In the genomic region with DNA sequence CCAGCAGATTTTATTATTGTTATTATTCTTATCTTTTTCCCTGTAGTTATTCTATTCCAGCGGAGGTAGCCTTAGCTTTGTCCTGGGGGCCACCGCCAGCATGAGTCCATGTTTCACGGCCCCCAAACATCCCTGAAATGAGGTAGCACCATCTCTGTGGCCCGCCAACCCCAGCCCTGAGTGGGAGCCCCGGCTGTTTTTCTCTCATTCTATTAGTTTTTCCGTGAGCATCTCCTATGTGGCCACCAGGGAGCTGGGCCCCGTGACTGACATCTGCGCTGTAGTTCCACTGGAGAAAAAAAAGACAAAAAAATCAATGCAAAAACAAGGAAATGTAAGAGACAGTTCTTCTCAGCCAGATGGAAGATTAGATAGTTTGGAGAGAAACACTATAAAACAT, we compare ENCODE assay signal across 27 cellular contexts. TPM values are rescaled to one million over a fixed set of nuclear protein-coding genes. Genes with fewer than 3 reads are reported as not detected.
"Had no signal": no experiment of that assay in that cellular context is flagged by ENCODE, and none has a peak within 500 bp of the region (broad histone marks: within the 10 kb centered on the region; RNA-seq: fewer than 3 reads in every experiment).

No MANE protein-coding gene starts in this region.

- H3K27ac ChIP-seq: colonic mucosa had no signal

- H3K36me3 ChIP-seq: ascending aorta, colonic mucosa, heart left ventricle had no signal

- H3K9me3 ChIP-seq: ascending aorta, colonic mucosa, heart left ventricle had no signal

- H3K4me3 Mint-ChIP-seq: activated CD4-positive, alpha-beta memory T cell treated with anti-CD3 and anti-CD28 coated beads, Interleukin-2, amount 10 ng/mL, durations not matched to agents 7 days and 5 days; activated CD4-positive, alpha-beta T cell treated with anti-CD3 and anti-CD28 coated beads, Interleukin-2, amount 10 ng/mL, durations not matched to agents 7 days and 5 days; activated naive CD4-positive, alpha-beta T cell treated with anti-CD3 and anti-CD28 coated beads, Interleukin-2, amount 10 ng/mL, durations not matched to agents 7 days and 5 days; activated naive CD8-positive, alpha-beta T cell treated with anti-CD3 and anti-CD28 coated beads, Interleukin-2, amount 10 ng/mL, durations not matched to agents 7 days and 5 days; activated T-cell treated with anti-CD3 and anti-CD28 coated beads, Interleukin-2, amount 50 U/mL, for 24 hours; activated T-cell treated with anti-CD3 and anti-CD28 coated beads, Interleukin-2, amount 50 U/mL, for 72 hours; brain; central memory CD8-positive, alpha-beta T cell; WTC11 had no signal

- H3K27me3 ChIP-seq: ascending aorta, colonic mucosa, heart left ventricle had no signal

- H3K36me3 Mint-ChIP-seq: activated naive CD4-positive, alpha-beta T cell treated with anti-CD3 and anti-CD28 coated beads, Interleukin-2, amount 10 ng/mL, durations not matched to agents 7 days and 5 days; activated naive CD4-positive, alpha-beta T cell treated with anti-CD3 and anti-CD28 coated beads, Interleukin-2, amount 50 U/mL, for 72 hours; activated naive CD8-positive, alpha-beta T cell treated with anti-CD3 and anti-CD28 coated beads, Interleukin-2, amount 10 ng/mL, durations not matched to agents 7 days and 5 days; brain; WTC11 had no signal

- H3K27ac Mint-ChIP-seq: activated CD4-positive, alpha-beta memory T cell treated with anti-CD3 and anti-CD28 coated beads, Interleukin-2, amount 10 ng/mL, durations not matched to agents 7 days and 5 days; activated CD4-positive, alpha-beta T cell treated with anti-CD3 and anti-CD28 coated beads, Interleukin-2, amount 10 ng/mL, durations not matched to agents 7 days and 5 days; activated naive CD4-positive, alpha-beta T cell treated with anti-CD3 and anti-CD28 coated beads, Interleukin-2, amount 10 ng/mL, durations not matched to agents 7 days and 5 days; activated naive CD4-positive, alpha-beta T cell treated with anti-CD3 and anti-CD28 coated beads, Interleukin-2, amount 50 U/mL, for 72 hours; activated naive CD8-positive, alpha-beta T cell treated with anti-CD3 and anti-CD28 coated beads, Interleukin-2, amount 10 ng/mL, durations not matched to agents 7 days and 5 days; activated T-cell treated with anti-CD3 and anti-CD28 coated beads, Interleukin-2, amount 50 U/mL, for 24 hours; activated T-cell treated with anti-CD3 and anti-CD28 coated beads, Interleukin-2, amount 50 U/mL, for 72 hours; brain; WTC11 had no signal

- FAIRE-seq: bronchial epithelial cell, frontal cortex had no signal

- H3K4me3 ChIP-seq: ascending aorta, colonic mucosa, heart left ventricle had no signal

- ATAC-seq: activated naive CD4-positive, alpha-beta T cell treated with anti-CD3 and anti-CD28 coated beads, Interleukin-2, amount 50 U/mL, for 72 hours; activated T-cell treated with anti-CD3 and anti-CD28 coated beads, Interleukin-2, amount 50 U/mL, for 72 hours; esophagus mucosa; heart left ventricle; WTC11 had no signal

- H3K4me1 ChIP-seq: colonic mucosa had no signal

- DNase-seq: activated CD4-positive, alpha-beta memory T cell treated with anti-CD3 and anti-CD28 coated beads, Interleukin-2, amount 10 ng/mL, durations not matched to agents 7 days and 5 days; activated CD4-positive, alpha-beta T cell treated with anti-CD3 and anti-CD28 coated beads for 1 hour; activated CD4-positive, alpha-beta T cell treated with anti-CD3 and anti-CD28 coated beads for 4 hours; activated CD4-positive, alpha-beta T cell treated with anti-CD3 and anti-CD28 coated beads, Interleukin-2, amount 10 ng/mL, durations not matched to agents 7 days and 5 days; activated CD4-positive, alpha-beta T cell treated with anti-CD3 and anti-CD28 coated beads, Interleukin-2, amount 50 U/mL, for 4 hours; activated CD8-positive, alpha-beta memory T cell treated with anti-CD3 and anti-CD28 coated beads, Interleukin-2, amount 50 U/mL, for 48 hours; activated gamma-delta T cell; activated naive CD4-positive, alpha-beta T cell; activated naive CD4-positive, alpha-beta T cell treated with anti-CD3 and anti-CD28 coated beads, Interleukin-2, amount 10 ng/mL, durations not matched to agents 7 days and 5 days; activated naive CD8-positive, alpha-beta T cell treated with anti-CD3 and anti-CD28 coated beads, Interleukin-2, amount 10 ng/mL, durations not matched to agents 7 days and 5 days; activated T-cell treated with anti-CD3 and anti-CD28 coated beads for 4 hours; activated T-cell treated with anti-CD3 and anti-CD28 coated beads, Interleukin-2, amount 50 U/mL, for 24 hours; activated T-cell treated with anti-CD3 and anti-CD28 coated beads, Interleukin-2, amount 50 U/mL, for 72 hours; colonic mucosa; effector CD8-positive, alpha-beta T cell; foreskin fibroblast; T-helper 2 cell had no signal

- H3K9me3 Mint-ChIP-seq: activated CD4-positive, alpha-beta memory T cell treated with anti-CD3 and anti-CD28 coated beads, Interleukin-2, amount 10 ng/mL, durations not matched to agents 7 days and 5 days; activated CD4-positive, alpha-beta T cell treated with anti-CD3 and anti-CD28 coated beads, Interleukin-2, amount 10 ng/mL, durations not matched to agents 7 days and 5 days; activated naive CD4-positive, alpha-beta T cell treated with anti-CD3 and anti-CD28 coated beads, Interleukin-2, amount 10 ng/mL, durations not matched to agents 7 days and 5 days; activated naive CD4-positive, alpha-beta T cell treated with anti-CD3 and anti-CD28 coated beads, Interleukin-2, amount 50 U/mL, for 72 hours; activated naive CD8-positive, alpha-beta T cell treated with anti-CD3 and anti-CD28 coated beads, Interleukin-2, amount 10 ng/mL, durations not matched to agents 7 days and 5 days; activated T-cell treated with anti-CD3 and anti-CD28 coated beads, Interleukin-2, amount 50 U/mL, for 24 hours; activated T-cell treated with anti-CD3 and anti-CD28 coated beads, Interleukin-2, amount 50 U/mL, for 72 hours; brain; central memory CD8-positive, alpha-beta T cell; WTC11 had no signal

- H3K4me1 Mint-ChIP-seq: activated CD4-positive, alpha-beta T cell treated with anti-CD3 and anti-CD28 coated beads, Interleukin-2, amount 10 ng/mL, durations not matched to agents 7 days and 5 days; activated naive CD4-positive, alpha-beta T cell treated with anti-CD3 and anti-CD28 coated beads, Interleukin-2, amount 10 ng/mL, durations not matched to agents 7 days and 5 days; brain; central memory CD8-positive, alpha-beta T cell; WTC11 had no signal

- H3K27me3 Mint-ChIP-seq: activated T-cell treated with anti-CD3 and anti-CD28 coated beads, Interleukin-2, amount 50 U/mL, for 24 hours had no signal

RNA-seq across cellular contexts. Expression of a gene that starts 43.5 kb away (rescaled TPM):
- total RNA-seq: activated CD4-positive, alpha-beta memory T cell treated with anti-CD3 and anti-CD28 coated beads, Interleukin-2, amount 10 ng/mL, durations not matched to agents 7 days and 5 days; activated CD4-positive, alpha-beta T cell treated with anti-CD3 and anti-CD28 coated beads, Interleukin-2, amount 10 ng/mL, durations not matched to agents 7 days and 5 days; activated naive CD4-positive, alpha-beta T cell treated with anti-CD3 and anti-CD28 coated beads, Interleukin-2, amount 50 U/mL, for 72 hours; T-helper 1 cell treated with Interleukin-12 subunit alpha and Interleukin-12 subunit beta and Interleukin-4 antibody, amounts not matched to agents 30 ng/mL and 1 ng/mL, for 36 hours had no signal
